In genomic region chr6:47413752-47414516, GRCh38 we compare ENCODE assay signal across 8 cellular contexts.
DNase-seq lines count a peak whose midpoint lies in the region; ATAC-seq, FAIRE-seq and TF ChIP-seq lines count a peak whose summit lies in the region.

No MANE protein-coding gene starts in this region.

- in situ Hi-C loops in IMR-90 (cut with MboI; ENCODE audit: low sequenced_read_pairs) (no loop called here), brain microvascular endothelial cell (cut with HindIII; ENCODE audit: low pct_ligation_motif_present, low sequenced_read_pairs) (no loop called here)

- H3K27me3 ChIP-seq in IMR-90 (ENCODE audit: control insufficient read depth, insufficient read depth, low read length) (no peaks in the 10 kb centered on the region), brain microvascular endothelial cell (replicated peaks) (no peaks in the 10 kb centered on the region), small intestine (ENCODE audit: control insufficient read depth in 2 of 2, insufficient read depth in 2 of 2, low read length in 2 of 2) (no peaks in the 10 kb centered on the region)

- CTCF ChIA-PET in IMR-90 (lab: Yijun Ruan, JAX), result interaction anchor here (0.7 to 1.5 kb wide), 5 partner anchors 10 to 611 kb away, joined by 3 to 5 read pairs (median 3); no protein-coding TSS in a partner anchor

- no peak overlapping the region; the same call in 1 of the 2 replicates for H2BK120ac ChIP-seq in IMR-90 (ENCODE audit: low read depth, low read length)

- H4K91ac ChIP-seq in IMR-90 (ENCODE audit: insufficient read depth, low read depth, low read length), result no peak overlapping the region

- no peak overlapping the region; the same call in 1 of the 2 replicates for H3K9ac ChIP-seq in IMR-90 (ENCODE audit: low read depth, low read length)

- peak overlapping the region; percentile 32; the same call in 1 of the 2 replicates for H3K56ac ChIP-seq in IMR-90 (ENCODE audit: extremely low read depth, insufficient read depth, low read length)

- no peak overlapping the region for H2AK5ac ChIP-seq in IMR-90 (ENCODE audit: low read depth, low read length)

- H4K8ac ChIP-seq in IMR-90 (ENCODE audit: low read depth in 2 of 2, low read length in 2 of 2), result peak overlapping the region in 1 of 2 experiments; percentile 61; a peak in 1 of 4 replicates

- WGBS in IMR-90 (ENCODE audit: extremely low coverage in 2 of 2, insufficient read length in 1 of 2), 2 experiments, result no CpG with 5 or more reads among the region's 7 CpGs
- 9 to 14% (median 9%) methylated on average over 7 of the region's 7 CpGs for WGBS in small intestine, 3 donors

- no peaks in the 10 kb centered on the region for H3K9me1 ChIP-seq in IMR-90 (ENCODE audit: insufficient read depth, low read length)

- FAIRE-seq in small intestine (lab: Jason Lieb, UNC), result peak; percentile 61

- no peak for TF ChIP-seq POLR2A in IMR-90 (IDR thresholded peaks at IDR 0.05; ENCODE audit: low read depth, low read length)

- H2BK5ac ChIP-seq in IMR-90 (ENCODE audit: low read depth, low read length, poor library complexity, severe bottlenecking), result peak overlapping the region; percentile 22

- no peaks in the 10 kb centered on the region for H4K20me1 ChIP-seq in IMR-90 (ENCODE audit: insufficient read depth, low read length)

- H3K9me3 ChIP-seq in IMR-90 (ENCODE audit: control insufficient read depth, insufficient read depth, low read length), result no peaks in the 10 kb centered on the region
- no peaks in the 10 kb centered on the region for H3K9me3 ChIP-seq in small intestine (ENCODE audit: control insufficient read depth, low read depth)

- dilution Hi-C loops in IMR-90 (cut with HindIII; ENCODE audit: low sequenced_read_pairs, unreplicated experiment), result no loop called here

- TF ChIP-seq RAD21 in IMR-90 (IDR thresholded peaks at IDR 0.05; ENCODE audit: low read length), result peak; percentile 82

- H2AFZ ChIP-seq in IMR-90 (replicated peaks; ENCODE audit: low read length, poor library complexity), result peak overlapping the region; percentile 64

- H3K4me2 ChIP-seq in IMR-90 (ENCODE audit: low read depth, low read length), result peak overlapping the region; percentile 94

- H4K5ac ChIP-seq in IMR-90 (ENCODE audit: low read depth, low read length), result no peak overlapping the region

- ATAC-seq in GM21526 (IDR thresholded peaks at IDR 0.05; ENCODE audit: low FRiP score, unreplicated experiment) (peak; percentile 60), IMR-90 (ENCODE audit: low read depth) (peak; percentile 95)

- H2BK20ac ChIP-seq in IMR-90 (ENCODE audit: low read depth, low read length), result no peak overlapping the region

- no peak overlapping the region for H3K4ac ChIP-seq in IMR-90 (ENCODE audit: low read depth, low read length)

- peak overlapping the region; percentile 73; the same call in 1 of the 2 replicates for H3K23ac ChIP-seq in IMR-90 (ENCODE audit: low read depth, low read length)

- POLR2A ChIA-PET in IMR-90 (lab: Charles Lee; ENCODE audit: unreplicated experiment), result interaction anchor here (0.6 kb wide), 1 partner anchor 425 kb away, joined by 4 read pairs; no protein-coding TSS in a partner anchor

- TF ChIP-seq CTCF in IMR-90 (conservative IDR thresholded peaks at IDR 0.05; ENCODE audit: low read depth, low read length) (peak; percentile 91), brain microvascular endothelial cell (IDR thresholded peaks at IDR 0.05; ENCODE audit: low read depth, low read length, missing control alignments) (peak; percentile 83)

- no peaks in the 10 kb centered on the region for H3K36me3 ChIP-seq in IMR-90 (ENCODE audit: control insufficient read depth, insufficient read depth, low read length)
- H3K36me3 ChIP-seq in brain microvascular endothelial cell (replicated peaks), result no peaks in the 10 kb centered on the region
- H3K36me3 ChIP-seq in small intestine (ENCODE audit: control insufficient read depth in 2 of 2, insufficient read depth in 2 of 2, low read length in 2 of 2), result no peaks in the 10 kb centered on the region

- H3K18ac ChIP-seq in IMR-90 (ENCODE audit: low read depth, low read length), result no peak overlapping the region; the same call in 1 of the 2 replicates

- H3K4me1 ChIP-seq in IMR-90 (ENCODE audit: control insufficient read depth, insufficient read depth, low read length) (peaks cover 2% of the 10 kb centered on the region; the same call in 1 of the 2 replicates), small intestine (ENCODE audit: control insufficient read depth in 2 of 2, insufficient read depth in 1 of 2, low read depth in 1 of 2, low read length in 1 of 2) (no peaks in the 10 kb centered on the region)

- H2AK9ac ChIP-seq in IMR-90 (replicated peaks; ENCODE audit: low read depth, low read length, poor library complexity), result no peak overlapping the region

- BruUV-seq in IMR-90 (replicated peaks; lab: Mats Ljungman, UMichigan), result no TSS peak

- H3K79me1 ChIP-seq in IMR-90 (ENCODE audit: low read depth in 1 of 2, low read length in 2 of 2), result no peaks in the 10 kb centered on the region

- H3K4me3 ChIP-seq in IMR-90 (ENCODE audit: insufficient read depth, low read depth, low read length) (peak overlapping the region; percentile 25), brain microvascular endothelial cell (ENCODE audit: low read depth, low read length) (peak overlapping the region; percentile 29), small intestine (ENCODE audit: low read depth in 1 of 2, low read length in 2 of 2) (peak overlapping the region in 1 of 2 donors; percentile 53)

- no peak overlapping the region; the same call in 1 of the 2 replicates for H3K27ac ChIP-seq in IMR-90 (ENCODE audit: insufficient read depth, low read length)
- peak overlapping the region; percentile 34 for H3K27ac ChIP-seq in brain microvascular endothelial cell
- H3K27ac ChIP-seq in small intestine (ENCODE audit: low read depth in 1 of 2, low read length in 1 of 2), result no peak overlapping the region

- no peak overlapping the region for H2BK15ac ChIP-seq in IMR-90 (ENCODE audit: low read depth, low read length)

- intact Hi-C loops in IMR-90 (cut with micrococcal nuclease), result loop anchor here (1.0 to 10.0 kb wide), 7 partner anchors 63 to 366 kb away; partner anchors contain the start of gene CD2AP

- H3K14ac ChIP-seq in IMR-90 (replicated peaks; ENCODE audit: low read depth, low read length), result peak overlapping the region; percentile 46; the same call in 1 of the 2 replicates

- peak; percentile 80 for DNase-seq in NCI-H510A treated with DMSO at 0.1 percent for 48 hours (lab: John Stamatoyannopoulos, UW)
- DNase-seq in NCI-H510A (lab: John Stamatoyannopoulos, UW), result no peak
- peak; percentile 69 for DNase-seq in IMR-90
- peak; percentile 79 for DNase-seq in RKO (ENCODE audit: low spot score)
- peak; percentile 40 for DNase-seq in brain microvascular endothelial cell
- peak; percentile 62 for DNase-seq in iPS-NIHi7 (ENCODE audit: extremely low spot score)
- peak; percentile 87 for DNase-seq in small intestine

TF ChIP-seq in IMR-90, 13 proteins besides CTCF, POLR2A, EP300 and RAD21:
- no peak for TF ChIP-seq BHLHE40 (IDR thresholded peaks at IDR 0.05; ENCODE audit: low read depth, low read length)
- TF ChIP-seq SMC3 (IDR thresholded peaks at IDR 0.05; ENCODE audit: low read depth, low read length), result peak; percentile 70
